ENCODE assay signal across 16 cellular contexts in genomic region chr5:153520137-153520536, GRCh38. TPM values are rescaled to one million over a fixed set of nuclear protein-coding genes. Genes with fewer than 3 reads are reported as not detected.
DNase-seq lines count a peak whose midpoint lies in the region; ATAC-seq and TF ChIP-seq lines count a peak whose summit lies in the region.
"Had no signal": no experiment of that assay in that cellular context is flagged by ENCODE, and none has a peak within 500 bp of the region (broad histone marks: within the 10 kb centered on the region; RNA-seq: fewer than 3 reads in every experiment).

No MANE protein-coding gene starts in this region.

- H3K79me1 ChIP-seq in H9 (ENCODE audit: insufficient read depth, low read depth, low read length, poor library complexity, severe bottlenecking) = no peaks in the 10 kb centered on the region

- no peaks in the 10 kb centered on the region for H3K27me3 Mint-ChIP-seq in H9 (ENCODE audit: low read depth)
- peaks cover 2% of the 10 kb centered on the region for H3K27me3 Mint-ChIP-seq in endodermal cell (ENCODE audit: insufficient read depth)
- H3K27me3 Mint-ChIP-seq: CD8-positive, alpha-beta memory T cell had no signal

- no peak overlapping the region for H2BK20ac ChIP-seq in H9 (ENCODE audit: low read depth, low read length, poor library complexity, severe bottlenecking)

- no peak overlapping the region for H2BK12ac ChIP-seq in H9 (ENCODE audit: insufficient read length, low read depth, low read length)

- H4K91ac ChIP-seq in H9 (ENCODE audit: insufficient read length, low read depth, low read length) = no peak overlapping the region

- no peak overlapping the region for H3K4me3 ChIP-seq in endodermal cell (ENCODE audit: low read length)
- H3K4me3 ChIP-seq: A549 had no signal

- no peaks in the 10 kb centered on the region for H3K36me3 ChIP-seq in endodermal cell (ENCODE audit: control insufficient read depth, insufficient read depth, low read length)

- H2AFZ ChIP-seq in H9 (ENCODE audit: low read length) = no peak overlapping the region

- peak overlapping the region in 2 of 3 experiments; percentile 74 to 81; a peak in 3 of 7 replicates for H3K27ac Mint-ChIP-seq in H9
- H3K27ac Mint-ChIP-seq in endodermal cell = no peak overlapping the region
- H3K27ac Mint-ChIP-seq: CD14-positive monocyte; CD8-positive, alpha-beta memory T cell; HFFc6 had no signal

- DNase-seq in H9 (no peak), NCI-H69 (lab: John Stamatoyannopoulos, UW) (peak; percentile 23), endodermal cell (no peak), renal cortical epithelial cell (ENCODE audit: low read depth) (peak; percentile 21), DMS 273 (lab: John Stamatoyannopoulos, UW; ENCODE audit: unreplicated experiment) (no peak)
- DNase-seq: CD8-positive, alpha-beta memory T cell; DMS 273 treated with DMSO at 0.1 percent for 48 hours; GOT3; HCEC 1CT; HFFc6; KBM-7 had no signal

- H3K4me3 Mint-ChIP-seq in H9 (no peak overlapping the region), endodermal cell (no peak overlapping the region)
- H3K4me3 Mint-ChIP-seq: CD14-positive monocyte; CD8-positive, alpha-beta memory T cell; HFFc6 had no signal

- H3K27me3 ChIP-seq in H9 (ENCODE audit: insufficient read depth, low read length) (no peaks in the 10 kb centered on the region), endodermal cell (ENCODE audit: control insufficient read depth, insufficient read depth, low read length, poor library complexity, severe bottlenecking) (no peaks in the 10 kb centered on the region)

- no peak overlapping the region for H3K56ac ChIP-seq in H9 (ENCODE audit: insufficient read length, low read depth, low read length)

- H3K4me1 ChIP-seq in H9 (ENCODE audit: insufficient read depth, low read length) (peaks cover 11% of the 10 kb centered on the region; the same call in 1 of the 2 replicates), endodermal cell (ENCODE audit: control insufficient read depth, insufficient read depth, low read length) (peaks cover 2% of the 10 kb centered on the region)
- H3K4me1 ChIP-seq: A549 had no signal

- no peak for ATAC-seq in GM21381 (IDR thresholded peaks at IDR 0.05; ENCODE audit: unreplicated experiment)
- no peak for ATAC-seq in HG02588 (IDR thresholded peaks at IDR 0.05; ENCODE audit: unreplicated experiment)
- ATAC-seq: A549 had no signal

- TF ChIP-seq CTCF in H9 (conservative IDR thresholded peaks at IDR 0.05) = no peak
- no peak for TF ChIP-seq CTCF in endodermal cell (conservative IDR thresholded peaks at IDR 0.05)

- H3K9ac ChIP-seq in H9 (ENCODE audit: extremely low read depth, insufficient read length, low read length) (no peak overlapping the region), endodermal cell (ENCODE audit: extremely low read depth, low read length, poor library complexity, severe bottlenecking) (no peak overlapping the region)

- no peaks in the 10 kb centered on the region for H3K23me2 ChIP-seq in H9 (ENCODE audit: insufficient read length, low read depth, low read length, poor library complexity, severe bottlenecking)

- H3K23ac ChIP-seq in H9 (ENCODE audit: insufficient read length, low read depth, low read length) = no peak overlapping the region

- H3K4me2 ChIP-seq in H9 (ENCODE audit: insufficient read depth, insufficient read length, low read length) = no peak overlapping the region
- H3K4me2 ChIP-seq: A549 had no signal

- H2BK120ac ChIP-seq in H9 (ENCODE audit: low read depth, low read length, poor library complexity, severe bottlenecking) = no peak overlapping the region

- H2AK5ac ChIP-seq in H9 (ENCODE audit: insufficient read length, low read length) = no peak overlapping the region

- H3K9me3 ChIP-seq in H9 (ENCODE audit: control insufficient read depth, low read depth, low read length) (no peaks in the 10 kb centered on the region), endodermal cell (ENCODE audit: control insufficient read depth, low read length) (no peaks in the 10 kb centered on the region)
- H3K9me3 ChIP-seq: A549 had no signal

- no peak overlapping the region for H4K8ac ChIP-seq in H9 (replicated peaks; ENCODE audit: insufficient read length, low read depth, low read length)

- no peak overlapping the region for H2BK15ac ChIP-seq in H9 (ENCODE audit: low read depth, low read length)

- no peak overlapping the region for H4K5ac ChIP-seq in H9 (ENCODE audit: insufficient read length, low read depth, low read length)

- no peak overlapping the region for H3K4ac ChIP-seq in H9 (ENCODE audit: low read depth, low read length)

- H3K27ac ChIP-seq in H9 (ENCODE audit: insufficient read length, low read depth, low read length) = no peak overlapping the region
- peak overlapping the region; percentile 12 for H3K27ac ChIP-seq in endodermal cell (ENCODE audit: low read depth, low read length)
- H3K27ac ChIP-seq: A549 had no signal

- no peak overlapping the region for H3K18ac ChIP-seq in H9 (ENCODE audit: insufficient read length, low read depth, low read length)

- H3K9me3 Mint-ChIP-seq in H9 (no peaks in the 10 kb centered on the region; a peak in 1 of 5 replicates), endodermal cell (no peaks in the 10 kb centered on the region)
- H3K9me3 Mint-ChIP-seq: CD14-positive monocyte, HFFc6 had no signal

- no peaks in the 10 kb centered on the region for H3K79me2 ChIP-seq in H9 (ENCODE audit: insufficient read depth, low read length)

- H3K4me1 Mint-ChIP-seq in H9 = peaks cover 41 to 47% of the 10 kb centered on the region in 2 experiments
- peaks cover 28% of the 10 kb centered on the region for H3K4me1 Mint-ChIP-seq in endodermal cell
- H3K4me1 Mint-ChIP-seq: CD14-positive monocyte; CD8-positive, alpha-beta memory T cell had no signal

- no peak overlapping the region for H2BK5ac ChIP-seq in H9 (ENCODE audit: insufficient read length, low read length)

- no peak overlapping the region for H3T11ph ChIP-seq in H9 (ENCODE audit: low read length)

- no peaks in the 10 kb centered on the region for H4K20me1 ChIP-seq in H9 (ENCODE audit: control insufficient read depth, insufficient read depth, insufficient read length)

- H3K36me3 Mint-ChIP-seq in H9 (ENCODE audit: insufficient read depth in 1 of 3, low read depth in 3 of 3) (peaks cover 0 to under 1% (median 0%) of the 10 kb centered on the region in 3 experiments; a peak in 1 of 7 replicates), endodermal cell (ENCODE audit: low read depth) (no peaks in the 10 kb centered on the region)
- H3K36me3 Mint-ChIP-seq: CD14-positive monocyte; CD8-positive, alpha-beta memory T cell had no signal

- WGBS in H9 (ENCODE audit: extremely low coverage, insufficient read length, low lambda C conversion rate) = no CpG with 5 or more reads among the region's 1 CpG
- 20 to 93% methylated on average over 1 of the region's 1 CpG for WGBS in endodermal cell (ENCODE audit: insufficient coverage in 1 of 2, insufficient read length in 1 of 2), 2 experiments

- H3K14ac ChIP-seq in H9 (ENCODE audit: insufficient read depth, low read length) = no peak overlapping the region

RNA-seq across cellular contexts. Expression of gene GRIA1, which starts 29.7 kb away (rescaled TPM):
- total RNA-seq in H9 (2021) (0.31 and 0.52 TPM in 2 replicates), endodermal cell (1 to 10 TPM in 1 of 2 donors, not detected in 1; 1.2 TPM), renal cortical epithelial cell (not detected in 2 replicates)
- polyA plus RNA-seq in endodermal cell (2013, experiment 1 of 2) = 6.4 TPM
- polyA plus RNA-seq in endodermal cell (2013, experiment 2 of 2) = 7.5 TPM
- total RNA-seq: CD8-positive, alpha-beta memory T cell; Daoy had no signal
- polyA plus RNA-seq: A549; CD14-positive monocyte; CD8-positive, alpha-beta memory T cell had no signal

Comparison
In these comparisons a context has a peak if more than half of its experiments do, and no peak if none do; other contexts are left out.
1. DNase-seq: peak in NCI-H69 (single experiment) and renal cortical epithelial cell (single experiment); none in H9 (single experiment), endodermal cell (single experiment) and DMS 273 (single experiment).